In the genomic region with DNA sequence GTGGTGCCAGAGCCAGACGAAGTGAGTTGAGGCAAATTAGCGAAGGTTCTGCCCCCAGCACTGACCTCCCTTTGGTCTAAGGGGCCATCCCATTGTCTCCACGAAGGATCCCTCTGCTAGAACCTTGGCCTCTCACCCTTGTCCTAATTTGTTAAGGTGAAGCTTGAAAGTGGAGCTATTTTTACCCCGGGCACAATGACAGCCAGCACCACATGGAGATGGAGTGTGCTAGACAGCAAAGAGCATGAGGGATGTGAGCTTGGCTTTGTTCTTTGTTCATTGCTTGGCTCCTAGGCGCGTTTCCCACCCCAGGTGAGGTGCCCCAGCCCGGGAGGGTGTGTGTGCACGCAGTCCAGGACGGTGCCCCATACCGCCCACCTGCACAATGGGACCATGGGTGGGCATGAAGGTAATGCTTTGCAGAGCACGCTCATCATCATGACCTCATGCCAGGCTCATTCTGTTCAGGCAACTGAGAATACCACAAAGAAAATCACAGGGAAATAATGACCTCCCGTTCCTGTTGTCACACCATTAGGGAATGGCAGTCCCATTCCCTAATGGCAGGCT, we compare ENCODE assay signal across 18 cellular contexts.
DNase-seq lines count a peak whose midpoint lies in the region; ATAC-seq and TF ChIP-seq lines count a peak whose summit lies in the region.
"Had no signal": no experiment of that assay in that cellular context is flagged by ENCODE, and none has a peak within 500 bp of the region (broad histone marks: within the 10 kb centered on the region; RNA-seq: fewer than 3 reads in every experiment).

No MANE protein-coding gene starts in this region.

- TF ChIP-seq POLR2A in esophagus muscularis mucosa (IDR thresholded peaks at IDR 0.05; ENCODE audit: low read depth): no peak

- H3K27ac ChIP-seq in esophagus muscularis mucosa (replicated peaks in 1 of 4): no peak overlapping the region
- no peak overlapping the region for H3K27ac ChIP-seq in heart right ventricle
- no peak overlapping the region for H3K27ac ChIP-seq in right cardiac atrium (ENCODE audit: low read length)
- no peak overlapping the region for H3K27ac ChIP-seq in psoas muscle
- H3K27ac ChIP-seq: HL-60 had no signal

- BruUV-seq in Caco-2 (replicated peaks; lab: Mats Ljungman, UMichigan): no TSS peak

- no peak overlapping the region for H3K4me3 Mint-ChIP-seq in Caco-2 (ENCODE audit: unreplicated experiment)
- H3K4me3 Mint-ChIP-seq: CD4-positive, CD25-positive, alpha-beta regulatory T cell; CD8-positive, alpha-beta memory T cell; HFFc6 had no signal

- TF ChIP-seq CTCF in esophagus muscularis mucosa (IDR thresholded peaks at IDR 0.05): no peak
- no peak for TF ChIP-seq CTCF in heart right ventricle (IDR thresholded peaks at IDR 0.05)
- TF ChIP-seq CTCF in Caco-2 (IDR thresholded peaks at IDR 0.05; ENCODE audit: insufficient read depth in 1 of 2, low read depth in 1 of 2, low read length in 1 of 2, severe bottlenecking in 1 of 2, unreplicated experiment in 1 of 2): no peak
- TF ChIP-seq CTCF in psoas muscle (IDR thresholded peaks at IDR 0.05): no peak

- intact Hi-C loops in esophagus muscularis mucosa (cut with DNase I) (no loop called here), heart right ventricle (cut with DNase I) (loop anchor here in 1 of 10 donors (1.0 kb wide), 1 partner anchor 33 kb away; no protein-coding TSS in a partner anchor), right cardiac atrium (cut with DNase I) (no loop called here), Caco-2 (cut with micrococcal nuclease; ENCODE audit: unreplicated experiment) (loop anchor here (5.0 kb wide), 1 partner anchor 366 kb away; no protein-coding TSS in a partner anchor), psoas muscle (cut with DNase I) (no loop called here)

- H3K27me3 ChIP-seq in esophagus muscularis mucosa: no peaks in the 10 kb centered on the region
- H3K27me3 ChIP-seq in heart right ventricle: no peaks in the 10 kb centered on the region
- no peaks in the 10 kb centered on the region for H3K27me3 ChIP-seq in right cardiac atrium (ENCODE audit: control insufficient read depth, insufficient read depth)
- no peaks in the 10 kb centered on the region; the same call in 1 of the 2 replicates for H3K27me3 ChIP-seq in Caco-2 (replicated peaks; ENCODE audit: control insufficient read depth, insufficient read depth, low read length)
- no peaks in the 10 kb centered on the region for H3K27me3 ChIP-seq in psoas muscle (ENCODE audit: insufficient read depth in 3 of 3, low read length in 2 of 3)
- H3K27me3 ChIP-seq: BE2C had no signal

- no peak for TF ChIP-seq EP300 in esophagus muscularis mucosa (IDR thresholded peaks at IDR 0.05)

- H3K4me1 ChIP-seq in esophagus muscularis mucosa (no peaks in the 10 kb centered on the region), heart right ventricle (peaks cover 0 to 4% (median 0%) of the 10 kb centered on the region in 9 donors), right cardiac atrium (ENCODE audit: control insufficient read depth, insufficient read depth, low read length) (no peaks in the 10 kb centered on the region), Caco-2 (no peaks in the 10 kb centered on the region), psoas muscle (no peaks in the 10 kb centered on the region)
- H3K4me1 ChIP-seq: BE2C had no signal

- POLR2A ChIA-PET in Caco-2 (lab: Charles Lee): no interaction called here

- CTCF ChIA-PET in Caco-2 (lab: Charles Lee): no interaction called here

- no peaks in the 10 kb centered on the region for H3K4me1 Mint-ChIP-seq in Caco-2 (ENCODE audit: low read depth, unreplicated experiment)
- H3K4me1 Mint-ChIP-seq: CD4-positive, CD25-positive, alpha-beta regulatory T cell; CD8-positive, alpha-beta memory T cell had no signal

- H3K36me3 ChIP-seq in esophagus muscularis mucosa (no peaks in the 10 kb centered on the region), heart right ventricle (no peaks in the 10 kb centered on the region), Caco-2 (ENCODE audit: control insufficient read depth, insufficient read depth, low read length) (no peaks in the 10 kb centered on the region), psoas muscle (ENCODE audit: insufficient read depth in 1 of 2, low read depth in 1 of 2) (no peaks in the 10 kb centered on the region)
- H3K36me3 ChIP-seq: BE2C had no signal

- WGBS in esophagus muscularis mucosa: 82% methylated on average over 12 of the region's 12 CpGs
- WGBS in heart right ventricle, 2 donors: 80 to 83% methylated on average over 12 of the region's 12 CpGs
- WGBS in right cardiac atrium: 81% methylated on average over 12 of the region's 12 CpGs
- WGBS in psoas muscle, 3 donors: 76 to 85% (median 79%) methylated on average over 12 of the region's 12 CpGs

- H3K4me3 ChIP-seq in esophagus muscularis mucosa (no peak overlapping the region), heart right ventricle (no peak overlapping the region), right cardiac atrium (ENCODE audit: low read length) (no peak overlapping the region), Caco-2 (ENCODE audit: low read depth, low read length) (no peak overlapping the region), psoas muscle (no peak overlapping the region)

- H3K9me3 ChIP-seq in esophagus muscularis mucosa (no peaks in the 10 kb centered on the region), heart right ventricle (peaks cover 0 to 13% (median 0%) of the 10 kb centered on the region in 11 donors), right cardiac atrium (ENCODE audit: control insufficient read depth, low read length) (no peaks in the 10 kb centered on the region), Caco-2 (no peaks in the 10 kb centered on the region), psoas muscle (no peaks in the 10 kb centered on the region)
- H3K9me3 ChIP-seq: BE2C had no signal

- peaks cover 11% of the 10 kb centered on the region for H3K27me3 Mint-ChIP-seq in Caco-2 (ENCODE audit: insufficient read depth, unreplicated experiment)
- H3K27me3 Mint-ChIP-seq: CD4-positive, CD25-positive, alpha-beta regulatory T cell; CD8-positive, alpha-beta memory T cell had no signal

- no peaks in the 10 kb centered on the region for H3K36me3 Mint-ChIP-seq in Caco-2 (ENCODE audit: insufficient read depth, unreplicated experiment)
- H3K36me3 Mint-ChIP-seq: CD4-positive, CD25-positive, alpha-beta regulatory T cell; CD8-positive, alpha-beta memory T cell had no signal

- DNase-seq in esophagus muscularis mucosa (ENCODE audit: extremely low spot score) (peak; percentile 53), heart right ventricle (no peak), right cardiac atrium (peak in 1 of 3 donors; percentile 30), Caco-2 (no peak), DMS53 treated with DMSO at 0.1 percent for 48 hours (lab: John Stamatoyannopoulos, UW; ENCODE audit: unreplicated experiment) (no peak), psoas muscle (no peak)
- DNase-seq: ACHN; BE2C; C1 segment of cervical spinal cord; CD4-positive, CD25-positive, alpha-beta regulatory T cell; CD8-positive, alpha-beta memory T cell; COR-L47; DMS79; GDM1; GOT3; HFFc6 had no signal

- ATAC-seq in heart right ventricle (peak in 6 of 8 donors; percentile 38 to 77 (median 64)), right cardiac atrium (peak; percentile 39 to 56), psoas muscle (no peak)
- ATAC-seq: HCT116 had no signal

- no peaks in the 10 kb centered on the region for H3K9me3 Mint-ChIP-seq in Caco-2 (ENCODE audit: unreplicated experiment)
- H3K9me3 Mint-ChIP-seq: HFFc6 had no signal

- H3K27ac Mint-ChIP-seq in Caco-2 (ENCODE audit: unreplicated experiment): no peak overlapping the region
- H3K27ac Mint-ChIP-seq: CD8-positive, alpha-beta memory T cell; HFFc6 had no signal

Comparison
In these comparisons a context has a peak if more than half of its experiments do, and no peak if none do; other contexts are left out.
1. ATAC-seq: peak in heart right ventricle (6 of 8) and right cardiac atrium (2 of 2); none in psoas muscle (0 of 4).